Comparison of ENCODE assay signal across 11 cellular contexts in genomic region chr10:35040761-35041501, GRCh38. TPM values are rescaled to one million over a fixed set of nuclear protein-coding genes. Genes with fewer than 3 reads are reported as not detected.
DNase-seq lines count a peak whose midpoint lies in the region; ATAC-seq, FAIRE-seq and TF ChIP-seq lines count a peak whose summit lies in the region.
"Had no signal": no experiment of that assay in that cellular context is flagged by ENCODE, and none has a peak within 500 bp of the region (broad histone marks: within the 10 kb centered on the region; RNA-seq: fewer than 3 reads in every experiment).

No MANE protein-coding gene starts in this region.

- H3K79me2 ChIP-seq in keratinocyte (ENCODE audit: control insufficient read depth, insufficient read depth, low read length) (no peaks in the 10 kb centered on the region), MM.1S (ENCODE audit: low read length) (no peaks in the 10 kb centered on the region)

- peaks cover 15% of the 10 kb centered on the region for H3K4me1 ChIP-seq in keratinocyte (ENCODE audit: control insufficient read depth, extremely low read depth, insufficient read depth, low read length)
- no peaks in the 10 kb centered on the region for H3K4me1 ChIP-seq in MM.1S (ENCODE audit: low read length)

- no peak overlapping the region for H3K4me2 ChIP-seq in keratinocyte (ENCODE audit: control insufficient read depth, extremely low read depth, insufficient read depth, low read depth, low read length)
- H3K4me2 ChIP-seq in MM.1S (ENCODE audit: low read depth, low read length) = no peak overlapping the region

- H3K36me3 ChIP-seq in brain microvascular endothelial cell (replicated peaks) (peaks cover 17% of the 10 kb centered on the region), keratinocyte (ENCODE audit: control insufficient read depth in 2 of 2, extremely low read depth in 1 of 2, insufficient read depth in 2 of 2, low read length in 2 of 2) (peaks cover 8 to 9% of the 10 kb centered on the region in 2 experiments), MM.1S (replicated peaks; ENCODE audit: insufficient read depth, low read length) (peaks cover 6% of the 10 kb centered on the region; the same call in 1 of the 2 replicates)

- H2AFZ ChIP-seq in keratinocyte (ENCODE audit: control insufficient read depth, low read length) (no peak overlapping the region), MM.1S (ENCODE audit: low read length) (no peak overlapping the region)

- in situ Hi-C loops in brain microvascular endothelial cell (cut with HindIII; ENCODE audit: low pct_ligation_motif_present, low sequenced_read_pairs) = no loop called here

- H3K9me1 ChIP-seq in keratinocyte (ENCODE audit: control insufficient read depth, extremely low read depth, insufficient read depth, low read length) = no peaks in the 10 kb centered on the region

- H3K9me3 ChIP-seq in keratinocyte (ENCODE audit: control insufficient read depth, low read depth, low read length) = no peaks in the 10 kb centered on the region
- H3K9me3 ChIP-seq in MM.1S (replicated peaks; ENCODE audit: insufficient read depth, low read length) = no peaks in the 10 kb centered on the region

- no peak for TF ChIP-seq CTCF in AG10803 (conservative IDR thresholded peaks at IDR 0.05; ENCODE audit: low read length)
- no peak for TF ChIP-seq CTCF in brain microvascular endothelial cell (IDR thresholded peaks at IDR 0.05; ENCODE audit: low read depth, low read length, missing control alignments)
- no peak for TF ChIP-seq CTCF in keratinocyte (optimal IDR thresholded peaks at IDR 0.05 in 1 of 3, IDR thresholded peaks at IDR 0.05 in 1 of 3, conservative IDR thresholded peaks at IDR 0.05 in 1 of 3; ENCODE audit: extremely low read depth in 1 of 3, insufficient read depth in 2 of 3, low read length in 3 of 3)
- no peak for TF ChIP-seq CTCF in MM.1S (IDR thresholded peaks at IDR 0.05; ENCODE audit: low read length)

- no peak for ATAC-seq in Right ventricle myocardium superior (ENCODE audit: poor library complexity)
- ATAC-seq: CD8-positive, alpha-beta T cell had no signal

- no peak for TF ChIP-seq POLR2A in erythroblast (IDR thresholded peaks at IDR 0.05; ENCODE audit: low read length)

- H3K9ac ChIP-seq in keratinocyte (ENCODE audit: control insufficient read depth, extremely low read depth, insufficient read depth, low read length) (no peak overlapping the region), MM.1S (ENCODE audit: low read length) (no peak overlapping the region)

- DNase-seq in AG10803 (ENCODE audit: low read depth) = peak; percentile 53
- peak; percentile 19 for DNase-seq in HS-5 (ENCODE audit: low read depth)
- peak; percentile 20 for DNase-seq in brain microvascular endothelial cell
- no peak for DNase-seq in keratinocyte (ENCODE audit: low read depth, low spot score)
- DNase-seq in erythroblast (lab: John Stamatoyannopoulos, UW) = no peak
- DNase-seq in hypothalamus (lab: John Stamatoyannopoulos, UW) = no peak
- DNase-seq in Right ventricle myocardium superior = no peak
- no peak for DNase-seq in MM.1S
- DNase-seq: activated gamma-delta T cell treated with Interleukin-2 at 50 U/mL for 16 hours; CD8-positive, alpha-beta T cell had no signal

- H3K27me3 ChIP-seq in brain microvascular endothelial cell (replicated peaks) = no peaks in the 10 kb centered on the region
- no peaks in the 10 kb centered on the region for H3K27me3 ChIP-seq in keratinocyte (ENCODE audit: control insufficient read depth, extremely low read depth, insufficient read depth, low read length)
- no peaks in the 10 kb centered on the region for H3K27me3 ChIP-seq in MM.1S (replicated peaks; ENCODE audit: insufficient read depth, low read length)

- H3K4me3 ChIP-seq in AG10803 (ENCODE audit: low read length) (no peak overlapping the region), brain microvascular endothelial cell (ENCODE audit: low read depth, low read length) (no peak overlapping the region), keratinocyte (ENCODE audit: control insufficient read depth in 2 of 3, extremely low read depth in 1 of 3, insufficient read depth in 2 of 3, low read depth in 1 of 3, low read length in 3 of 3) (no peak overlapping the region), MM.1S (ENCODE audit: low read length) (no peak overlapping the region)

- H3F3A ChIP-seq in MM.1S (ENCODE audit: insufficient read depth, low read length) = no peaks in the 10 kb centered on the region

- dilution Hi-C loops in keratinocyte (cut with MboI; ENCODE audit: extremely low pct_ligation_motif_present, low sequenced_read_pairs) = no loop called here

- H4K20me1 ChIP-seq in keratinocyte (ENCODE audit: control insufficient read depth, extremely low read depth, insufficient read depth, low read length) (no peaks in the 10 kb centered on the region), MM.1S (ENCODE audit: insufficient read depth, low read length) (no peaks in the 10 kb centered on the region)

- no peaks in the 10 kb centered on the region for H3K9me2 ChIP-seq in MM.1S (replicated peaks; ENCODE audit: insufficient read depth, low read length)

- intact Hi-C loops in Right ventricle myocardium superior (cut with DNase I) = no loop called here

- H3K27ac ChIP-seq in brain microvascular endothelial cell (peak overlapping the region; percentile 20), keratinocyte (ENCODE audit: control insufficient read depth, insufficient read depth, low read length) (no peak overlapping the region), MM.1S (ENCODE audit: low read length) (no peak overlapping the region)

- FAIRE-seq in keratinocyte (lab: Jason Lieb, UNC) = peak; percentile 67
- FAIRE-seq: TTC549 had no signal

RNA-seq across cellular contexts. Expression of gene CUL2, which starts 49.2 kb away (rescaled TPM):
- polyA plus RNA-seq in keratinocyte = 19.9 to 39.7 TPM (median 20.7 TPM) in 3 replicates
- 29.9 TPM for polyA plus RNA-seq in keratinocyte (2011; ENCODE audit: low read depth)
- 12.7 and 25.9 TPM in 2 replicates for polyA plus RNA-seq in keratinocyte (2011; cell fraction: cytosol; rRNA removed)
- 21.3 and 27.4 TPM in 2 replicates for polyA plus RNA-seq in keratinocyte (2011; cell fraction: nucleus; rRNA removed)
- polyA plus RNA-seq in keratinocyte (2012; ENCODE audit: low replicate concordance) = 18.2 and 27.7 TPM in 2 replicates
- polyA minus RNA-seq in keratinocyte = 6.5 to 35.3 TPM (median 10.7 TPM) in 3 replicates
- polyA minus RNA-seq in keratinocyte (2011; cell fraction: cytosol; rRNA and poly(A)+ RNA removed) = 14.0 TPM
- 15.8 and 35.7 TPM in 2 replicates for polyA minus RNA-seq in keratinocyte (2011; cell fraction: nucleus; rRNA and poly(A)+ RNA removed)
- 35.7 TPM for total RNA-seq in Right ventricle myocardium superior

Comparison
In these comparisons a context has a peak if more than half of its experiments do, and no peak if none do; other contexts are left out.
1. DNase-seq: peak in AG10803 (single experiment), HS-5 (single experiment) and brain microvascular endothelial cell (single experiment); none in keratinocyte (single experiment), erythroblast (0 of 2), hypothalamus (0 of 51), Right ventricle myocardium superior (single experiment) and MM.1S (single experiment).